ENCODE assay signal across 8 cellular contexts in the genomic region with DNA sequence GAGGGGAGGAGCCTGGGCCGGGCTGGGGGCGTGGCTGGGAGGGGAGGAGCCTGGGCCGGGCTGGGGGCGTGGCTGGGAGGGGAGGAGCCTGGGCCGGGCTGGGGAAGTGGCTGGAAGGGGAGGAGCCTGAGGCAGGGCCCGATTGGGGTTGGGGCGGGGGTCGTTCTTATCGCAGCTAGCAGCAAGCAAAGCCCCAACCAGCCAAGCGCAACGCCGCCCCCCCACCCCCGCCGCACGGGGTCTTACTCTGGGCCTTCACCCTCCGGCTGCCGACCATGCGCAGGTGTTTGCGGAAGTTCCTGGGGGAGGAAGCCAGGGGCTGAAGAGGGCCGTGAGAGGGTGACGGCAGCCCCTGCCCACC. TPM values are rescaled to one million over a fixed set of nuclear protein-coding genes. Genes with fewer than 3 reads are reported as not detected.
DNase-seq lines count a peak whose midpoint lies in the region; TF ChIP-seq lines count a peak whose summit lies in the region.

No MANE protein-coding gene starts in this region.

- TF ChIP-seq EP300 in transverse colon (IDR thresholded peaks at IDR 0.05; ENCODE audit: low read depth): no peak

- in situ Hi-C loops in transverse colon (cut with MboI; ENCODE audit: low pct_ligation_motif_present in 1 of 4, low pct_unique_long_range_greater_than_20kb in 1 of 4, low sequenced_read_pairs in 3 of 4): no loop called here

- intact Hi-C loops in transverse colon (cut with DNase I; ENCODE audit: low total_unique reads): no loop called here

- H3K4me3 ChIP-seq in GM12864 (ENCODE audit: low read depth, low read length): peak overlapping the region; percentile 65
- H3K4me3 ChIP-seq in Peyer's patch: peak overlapping the region; percentile 43 to 54 (median 48)
- H3K4me3 ChIP-seq in mesodermal cell (ENCODE audit: extremely low read depth, insufficient read depth, low read length, poor library complexity, severe bottlenecking): no peak overlapping the region
- peak overlapping the region; percentile 16 to 65 (median 42) for H3K4me3 ChIP-seq in transverse colon

- H3K27me3 ChIP-seq in Peyer's patch (no peaks in the 10 kb centered on the region), transverse colon (no peaks in the 10 kb centered on the region)

- H3K4me1 ChIP-seq in Peyer's patch (peaks cover 5 to 52% (median 26%) of the 10 kb centered on the region in 4 donors), mesodermal cell (ENCODE audit: control insufficient read depth, insufficient read depth, low read length, poor library complexity, severe bottlenecking) (peaks cover 18% of the 10 kb centered on the region), transverse colon (peaks cover 19 to 34% (median 29%) of the 10 kb centered on the region in 4 donors)

- TF ChIP-seq CTCF in GM12864 (IDR thresholded peaks at IDR 0.05; ENCODE audit: low read depth, low read length, missing control alignments) (no peak), Peyer's patch (IDR thresholded peaks at IDR 0.05) (no peak), transverse colon (IDR thresholded peaks at IDR 0.05) (no peak)

- peak in 1 of 2 donors; percentile 51 for TF ChIP-seq POLR2A in Peyer's patch (IDR thresholded peaks at IDR 0.05)
- no peak for TF ChIP-seq POLR2A in transverse colon (IDR thresholded peaks at IDR 0.05)

- DNase-seq in GM12864 (ENCODE audit: low read depth): no peak
- peak; percentile 36 to 84 (median 81) for DNase-seq in Peyer's patch
- DNase-seq in ecto neural progenitor cell (ENCODE audit: low spot score): peak; percentile 90
- DNase-seq in transverse colon: peak; percentile 78
- no peak for DNase-seq in HPDE6-E6E7 (ENCODE audit: extremely low spot score)
- no peak for DNase-seq in SK-N-DZ (ENCODE audit: low spot score)
- DNase-seq in DMS153 (lab: John Stamatoyannopoulos, UW): no peak

- WGBS in mesodermal cell (ENCODE audit: insufficient coverage in 2 of 2), 2 experiments: 36 to 53% methylated on average over 3 to 15 of the region's 21 CpGs
- 5% methylated on average over 4 of the region's 21 CpGs; no CpG with 5 or more reads in 1 of the 2 donors for WGBS in transverse colon (ENCODE audit: low coverage in 1 of 2), 2 donors

- H3K9me3 ChIP-seq in Peyer's patch (no peaks in the 10 kb centered on the region), mesodermal cell (ENCODE audit: control insufficient read depth, low read length) (no peaks in the 10 kb centered on the region), transverse colon (no peaks in the 10 kb centered on the region)

- H3K36me3 ChIP-seq in Peyer's patch (peaks cover 0 to 33% (median 0%) of the 10 kb centered on the region in 3 donors), mesodermal cell (ENCODE audit: control insufficient read depth, insufficient read depth, low read length) (peaks cover 54% of the 10 kb centered on the region), transverse colon (no peaks in the 10 kb centered on the region)

- H3K27ac ChIP-seq in Peyer's patch (peak overlapping the region; percentile 72 to 99 (median 86)), mesodermal cell (ENCODE audit: low read depth, low read length, severe bottlenecking) (peak overlapping the region; percentile 39), transverse colon (peak overlapping the region; percentile 79 to 90 (median 87))

RNA-seq across cellular contexts. Expression of a gene that starts 5.0 kb away (rescaled TPM):
- total RNA-seq in Peyer's patch (100 to 1,000 TPM in 3 of 4 donors, 10 to 100 TPM in 1; 47.0 to 135 (median 117) TPM), transverse colon (100 to 1,000 TPM in 1 of 4 donors, 10 to 100 TPM in 3; 44.6 to 130 (median 55.2) TPM)
- polyA plus RNA-seq in mesodermal cell (2013, experiment 1 of 2): 59.3 TPM
- polyA plus RNA-seq in mesodermal cell (2013, experiment 2 of 2): 47.9 TPM
- 70.9 and 72.1 TPM in 2 replicates for polyA plus RNA-seq in SK-N-DZ (2014; cell fraction: cytosol; rRNA removed)
- polyA plus RNA-seq in SK-N-DZ (2014; cell fraction: nucleus; rRNA removed): 252 and 303 TPM in 2 replicates

RNA-seq across cellular contexts. Expression of a gene that starts 13.0 kb away (rescaled TPM):
- 100 to 1,000 TPM in 2 of 4 donors, 10 to 100 TPM in 2; 26.4 to 143 (median 104) TPM for total RNA-seq in Peyer's patch
- 0.18 TPM for polyA plus RNA-seq in mesodermal cell (2013, experiment 1 of 2)
- polyA plus RNA-seq in mesodermal cell (2013, experiment 2 of 2): 0.25 TPM
- total RNA-seq in transverse colon: 100 to 1,000 TPM in 1 of 4 donors, 10 to 100 TPM in 3; 20.7 to 109 (median 63.8) TPM
- polyA plus RNA-seq in SK-N-DZ (2014; cell fraction: cytosol; rRNA removed): 1.6 TPM in 1 of 2 replicates, not detected in the other
- 0.67 and 0.70 TPM in 2 replicates for polyA plus RNA-seq in SK-N-DZ (2014; cell fraction: nucleus; rRNA removed)

RNA-seq across cellular contexts. Expression of a gene that starts 30.9 kb away (rescaled TPM):
- total RNA-seq in Peyer's patch: 10 to 100 TPM; 28.2 to 37.3 (median 33.2) TPM
- polyA plus RNA-seq in mesodermal cell (2013, experiment 1 of 2): 0.85 TPM
- polyA plus RNA-seq in mesodermal cell (2013, experiment 2 of 2): 0.40 TPM
- total RNA-seq in transverse colon: 10 to 100 TPM; 19.7 to 53.9 (median 40.8) TPM
- 0.05 TPM in 1 of 2 replicates, not detected in the other for polyA plus RNA-seq in SK-N-DZ (2014; cell fraction: cytosol; rRNA removed)
- 0.95 and 1.3 TPM in 2 replicates for polyA plus RNA-seq in SK-N-DZ (2014; cell fraction: nucleus; rRNA removed)

RNA-seq across cellular contexts. Expression of a gene that starts 31.2 kb away (rescaled TPM):
- total RNA-seq in Peyer's patch (10 to 100 TPM; 38.7 to 82.4 (median 61.6) TPM), transverse colon (100 to 1,000 TPM in 1 of 4 donors, 10 to 100 TPM in 3; 47.6 to 228 (median 74.2) TPM)
- polyA plus RNA-seq in mesodermal cell (2013, experiment 1 of 2): 21.2 TPM
- 15.2 TPM for polyA plus RNA-seq in mesodermal cell (2013, experiment 2 of 2)
- polyA plus RNA-seq in SK-N-DZ (2014; cell fraction: cytosol; rRNA removed): 6.3 and 12.0 TPM in 2 replicates
- polyA plus RNA-seq in SK-N-DZ (2014; cell fraction: nucleus; rRNA removed): 51.9 and 63.3 TPM in 2 replicates

Comparison
In these comparisons a context has a peak if more than half of its experiments do, and no peak if none do; other contexts are left out.
1. DNase-seq: peak in Peyer's patch (3 of 3), ecto neural progenitor cell (single experiment) and transverse colon (single experiment); none in GM12864 (single experiment), HPDE6-E6E7 (single experiment), SK-N-DZ (single experiment) and DMS153 (single experiment).
2. Peak in every context shown above with its lines, with median percentiles within 50 percentile points of each other: H3K27ac ChIP-seq.